In genomic region chr2:241844831-241845578, GRCh38 we compare ENCODE assay signal across 3 cellular contexts.
A peak's percentile ranks its signal among the peaks of the same experiment; 100 is the strongest.
TF ChIP-seq lines count a peak whose summit lies in the region.

No MANE protein-coding gene starts in this region.

TF ChIP-seq in A549, 52 proteins besides CTCF, POLR2A, EP300 and RAD21:
- TF ChIP-seq HDAC2 (IDR thresholded peaks at IDR 0.05) (no peak), CEBPB (IDR thresholded peaks at IDR 0.05) (no peak), CHD2 (IDR thresholded peaks at IDR 0.05; ENCODE audit: low read length, partially characterized antibody) (no peak), CBX8 (IDR thresholded peaks at IDR 0.05) (no peak), CBX2 (IDR thresholded peaks at IDR 0.05; ENCODE audit: borderline replicate concordance, low read depth) (no peak), ELK1 (IDR thresholded peaks at IDR 0.05; ENCODE audit: low read depth, low read length) (no peak), SMC3 (IDR thresholded peaks at IDR 0.05) (no peak), HMGXB4 (CRISPR knock-in tag; IDR thresholded peaks at IDR 0.05; ENCODE audit: borderline replicate concordance) (no peak), ZC3H11A (IDR thresholded peaks at IDR 0.05) (no peak), REST (IDR thresholded peaks at IDR 0.05) (no peak), NR3C1 (IDR thresholded peaks at IDR 0.05) (no peak)

TF ChIP-seq in GM23338, 12 proteins besides CTCF, POLR2A, EP300 and RAD21 (continues in another document):
- TF ChIP-seq ETS1 (IDR thresholded peaks at IDR 0.05) (no peak), STAT1 (IDR thresholded peaks at IDR 0.05; ENCODE audit: unreplicated experiment) (no peak), EZH2phosphoT487 (IDR thresholded peaks at IDR 0.05; ENCODE audit: unreplicated experiment) (no peak), REST (IDR thresholded peaks at IDR 0.05; ENCODE audit: unreplicated experiment) (no peak), ZNF114 (CRISPR knock-in tag; IDR thresholded peaks at IDR 0.05) (no peak), CREB1 (CRISPR knock-in tag; IDR thresholded peaks at IDR 0.05; ENCODE audit: low read depth) (no peak), ZNF331 (CRISPR knock-in tag; IDR thresholded peaks at IDR 0.05; ENCODE audit: low read depth) (no peak), POLR2AphosphoS5 (IDR thresholded peaks at IDR 0.05; ENCODE audit: low read depth) (no peak), NANOG (IDR thresholded peaks at IDR 0.05; ENCODE audit: borderline replicate concordance) (no peak), EZH2 (IDR thresholded peaks at IDR 0.05; ENCODE audit: low read depth, unreplicated experiment) (no peak), JUNB (IDR thresholded peaks at IDR 0.05; ENCODE audit: unreplicated experiment) (no peak)

TF ChIP-seq in GM12878, 131 proteins besides CTCF, POLR2A, EP300 and RAD21:
- 0 out of 2 replicates have a peak, but pooled peaks have one; percentile 64 for TF ChIP-seq MLLT1 (IDR thresholded peaks at IDR 0.05)
- TF ChIP-seq BMI1 (IDR thresholded peaks at IDR 0.05; ENCODE audit: borderline replicate concordance), result no peak
- 0 out of 2 replicates have a peak, but pooled peaks have one; percentile 19 for TF ChIP-seq NR2F1 (conservative IDR thresholded peaks at IDR 0.05)
